8 cellular contexts compared by ENCODE assay signal in genomic region chr6:30463651-30464618, GRCh38. TPM values are rescaled to one million over a fixed set of nuclear protein-coding genes. Genes with fewer than 3 reads are reported as not detected.
DNase-seq lines count a peak whose midpoint lies in the region; ATAC-seq and TF ChIP-seq lines count a peak whose summit lies in the region.

No MANE protein-coding gene starts in this region.

- DNase-seq in H4 (ENCODE audit: low spot score): peak; percentile 80
- DNase-seq in activated CD4-positive, CD25-positive, alpha-beta regulatory T cell treated with anti-CD3 and anti-CD28 coated beads, Interleukin-2, amount 50 U/mL, for 16 hours (ENCODE audit: low read depth, low spot score): peak; percentile 52
- DNase-seq in epithelial cell of esophagus (ENCODE audit: low read depth): peak; percentile 21
- DNase-seq in spleen: peak; percentile 90
- no peak for DNase-seq in dorsolateral prefrontal cortex
- no peak for DNase-seq in GM19240 (ENCODE audit: insufficient read length, low spot score)
- DNase-seq in LoVo (ENCODE audit: low spot score): no peak

- no peak overlapping the region for H3K4me3 ChIP-seq in epithelial cell of esophagus (ENCODE audit: low read length)
- H3K4me3 ChIP-seq in spleen: peak overlapping the region; percentile 2 to 58 (median 12)
- peak overlapping the region in 5 of 59 donors; percentile 5 to 40 (median 12) for H3K4me3 ChIP-seq in dorsolateral prefrontal cortex

- H3K9me3 ChIP-seq in spleen: peaks cover 0 to 16% (median 11%) of the 10 kb centered on the region in 8 donors

- H3K27ac ChIP-seq in spleen (peak overlapping the region in 1 of 8 donors; percentile 9), dorsolateral prefrontal cortex (no peak overlapping the region)

- TF ChIP-seq CTCF in epithelial cell of esophagus (IDR thresholded peaks at IDR 0.05; ENCODE audit: insufficient read depth, low read depth, low read length, missing control alignments) (no peak), spleen (IDR thresholded peaks at IDR 0.05 in 8 of 11, conservative IDR thresholded peaks at IDR 0.05 in 3 of 11) (peak in 1 of 11 experiments; percentile 18), dorsolateral prefrontal cortex (IDR thresholded peaks at IDR 0.05 in 54 of 56, conservative IDR thresholded peaks at IDR 0.05 in 2 of 56; ENCODE audit: low read depth in 1 of 56, partially characterized antibody in 56 of 56) (no peak)

- peaks cover 5 to 98% (median 92%) of the 10 kb centered on the region in 7 donors for H3K27me3 ChIP-seq in spleen (replicated peaks in 1 of 7)
- peaks cover 10 to 100% (median 83%) of the 10 kb centered on the region in 45 donors for H3K27me3 ChIP-seq in dorsolateral prefrontal cortex

- intact Hi-C loops in spleen (cut with DNase I; ENCODE audit: low total_unique reads) (no loop called here), dorsolateral prefrontal cortex (cut with DNase I) (no loop called here)

- TF ChIP-seq POLR2A in spleen (IDR thresholded peaks at IDR 0.05): no peak

- no peaks in the 10 kb centered on the region for H3K36me3 ChIP-seq in spleen

- H3K4me1 ChIP-seq in spleen: peaks cover 24 to 54% (median 41%) of the 10 kb centered on the region in 6 donors

- WGBS in spleen, 5 donors: 14 to 31% (median 16%) methylated on average over 40 to 64 of the region's 64 CpGs

- no peak for ATAC-seq in GM18498 (IDR thresholded peaks at IDR 0.05; ENCODE audit: unreplicated experiment)

RNA-seq across cellular contexts. Expression of gene HLA-E, which starts 25.4 kb away (rescaled TPM):
- 82.8 and 95.1 TPM in 2 replicates for total RNA-seq in H4 (2014; rRNA removed; shearing (Covaris generic))
- total RNA-seq in spleen: 1,000 to 10,000 TPM; 1,072 to 2,111 (median 1,510) TPM
- 100 to 1,000 TPM; 514 to 675 (median 646) TPM for polyA plus RNA-seq in spleen
- 100 to 1,000 TPM in 88 of 120 experiments, 10 to 100 TPM in 32; 69.4 to 274 (median 123) TPM for total RNA-seq in dorsolateral prefrontal cortex

Comparison
In these comparisons a context has a peak if more than half of its experiments do, and no peak if none do; other contexts are left out.
1. DNase-seq: peak in H4 (single experiment), activated CD4-positive, CD25-positive, alpha-beta regulatory T cell treated with anti-CD3 and anti-CD28 coated beads, Interleukin-2, amount 50 U/mL, for 16 hours (single experiment), epithelial cell of esophagus (single experiment) and spleen (single experiment); none in dorsolateral prefrontal cortex (0 of 10), GM19240 (single experiment) and LoVo (single experiment).